In the genomic region with DNA sequence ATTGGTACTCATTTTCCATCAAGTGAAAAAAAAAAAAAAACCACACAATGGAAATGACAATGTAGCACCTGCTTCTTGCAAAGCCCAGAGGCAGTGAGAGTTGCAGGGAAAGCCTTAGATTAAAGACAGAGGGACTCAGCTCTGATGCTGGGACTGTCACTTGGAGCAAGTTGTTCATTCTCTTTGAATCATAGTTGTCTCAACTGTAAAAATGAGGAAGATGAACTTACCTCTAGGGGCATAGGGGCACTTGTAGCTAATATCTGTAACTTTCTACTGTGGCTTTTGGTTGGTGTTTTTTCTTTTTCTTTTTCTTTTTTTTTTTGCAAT, we compare ENCODE assay signal across 26 cellular contexts.
A peak's percentile ranks its signal among the peaks of the same experiment; 100 is the strongest.
DNase-seq lines count a peak whose midpoint lies in the region; TF ChIP-seq lines count a peak whose summit lies in the region.
"Had no signal": no experiment of that assay in that cellular context is flagged by ENCODE, and none has a peak within 500 bp of the region (broad histone marks: within the 10 kb centered on the region; RNA-seq: fewer than 3 reads in every experiment).

No MANE protein-coding gene starts in this region.

- peak; percentile 2 for DNase-seq in NCI-H2029 treated with DMSO at 0.1 percent for 48 hours (lab: John Stamatoyannopoulos, UW)
- DNase-seq in NCI-H2029 (lab: John Stamatoyannopoulos, UW), result no peak
- DNase-seq in OCI-LY7 (ENCODE audit: low spot score), result peak; percentile 11
- no peak for DNase-seq in Caco-2
- no peak for DNase-seq in HAP-1 (ENCODE audit: low spot score in 2 of 2)
- DNase-seq in NOMO-1 treated with DMSO at 0.1 percent for 48 hours (lab: John Stamatoyannopoulos, UW; ENCODE audit: unreplicated experiment), result no peak
- DNase-seq: activated CD4-positive, alpha-beta T cell treated with anti-CD3 and anti-CD28 coated beads for 48 hours; activated naive CD4-positive, alpha-beta T cell; activated T-cell treated with anti-CD3 and anti-CD28 coated beads, Interleukin-2, amount 50 U/mL, for 4 hours; BE2C; DND-41; effector memory CD4-positive, alpha-beta T cell; HFFc6; left cardiac atrium; mesenchymal stem cell; naive thymus-derived CD4-positive, alpha-beta T cell; NCI-H187; stimulated activated CD4-positive, alpha-beta T cell treated with anti-CD3 and anti-CD28 coated beads, Interleukin-2, amount 100 ng/mL, for 48 hours; T-helper 2 cell; upper lobe of right lung had no signal

- BruUV-seq in OCI-LY7 (replicated peaks; lab: Mats Ljungman, UMichigan) (no TSS peak), Caco-2 (replicated peaks; lab: Mats Ljungman, UMichigan) (no TSS peak)

- H3K9me3 Mint-ChIP-seq in Caco-2 (ENCODE audit: unreplicated experiment), result no peaks in the 10 kb centered on the region
- H3K9me3 Mint-ChIP-seq: activated T-cell treated with anti-CD3 and anti-CD28 coated beads, Interleukin-2, amount 50 U/mL, for 4 hours; brain; HFFc6; IgD-negative memory B cell; naive thymus-derived CD4-positive, alpha-beta T cell; stimulated activated effector memory CD8-positive, alpha-beta T cell treated with anti-CD3 and anti-CD28 coated beads, Interleukin-12 subunit alpha, Interleukin-12 subunit beta, amount 100 ng/mL, for 72 hours had no signal

- H3K27me3 ChIP-seq in neuron (ENCODE audit: insufficient read depth, low read length), result no peaks in the 10 kb centered on the region
- no peaks in the 10 kb centered on the region for H3K27me3 ChIP-seq in Caco-2 (replicated peaks; ENCODE audit: control insufficient read depth, insufficient read depth, low read length)
- no peaks in the 10 kb centered on the region for H3K27me3 ChIP-seq in HAP-1 (ENCODE audit: low read depth)
- H3K27me3 ChIP-seq: BE2C, heart right ventricle, upper lobe of right lung had no signal

- H3K4me1 ChIP-seq in OCI-LY7 (ENCODE audit: insufficient read depth, low read length, poor library complexity, severe bottlenecking) (no peaks in the 10 kb centered on the region), neuron (ENCODE audit: insufficient read depth, low read length) (no peaks in the 10 kb centered on the region), Caco-2 (peaks cover under 1% of the 10 kb centered on the region; the same call in 1 of the 2 replicates), HAP-1 (peaks cover 11% of the 10 kb centered on the region)
- H3K4me1 ChIP-seq: BE2C, upper lobe of right lung had no signal

- H3K36me3 ChIP-seq in OCI-LY7 (ENCODE audit: insufficient read depth, low read length), result no peaks in the 10 kb centered on the region
- H3K36me3 ChIP-seq in neuron (ENCODE audit: insufficient read depth, low read length), result no peaks in the 10 kb centered on the region
- H3K36me3 ChIP-seq in Caco-2 (ENCODE audit: control insufficient read depth, insufficient read depth, low read length), result no peaks in the 10 kb centered on the region
- no peaks in the 10 kb centered on the region; the same call in 1 of the 2 replicates for H3K36me3 ChIP-seq in HAP-1 (replicated peaks)
- H3K36me3 ChIP-seq: BE2C, upper lobe of right lung had no signal

- TF ChIP-seq CTCF in GM12874 (IDR thresholded peaks at IDR 0.05; ENCODE audit: insufficient read depth, low read depth, low read length) (0 out of 2 replicates have a peak, but pooled peaks have one; percentile 2), OCI-LY7 (conservative IDR thresholded peaks at IDR 0.05; ENCODE audit: low read length) (peak; percentile 15; the same call in 1 of the 2 replicates), Caco-2 (IDR thresholded peaks at IDR 0.05; ENCODE audit: insufficient read depth in 1 of 2, low read depth in 1 of 2, low read length in 1 of 2, severe bottlenecking in 1 of 2, unreplicated experiment in 1 of 2) (no peak)

- no peaks in the 10 kb centered on the region for H3K9me2 ChIP-seq in OCI-LY7 (ENCODE audit: insufficient read depth, low read length)

- H2AFZ ChIP-seq in OCI-LY7 (ENCODE audit: low read length), result no peak overlapping the region; the same call in 1 of the 2 replicates
- H2AFZ ChIP-seq in neuron (ENCODE audit: low read depth, low read length), result peak overlapping the region; percentile 40

- no peaks in the 10 kb centered on the region for H3K36me3 Mint-ChIP-seq in Caco-2 (ENCODE audit: insufficient read depth, unreplicated experiment)
- H3K36me3 Mint-ChIP-seq: brain; stimulated activated effector memory CD8-positive, alpha-beta T cell treated with anti-CD3 and anti-CD28 coated beads, Interleukin-12 subunit alpha, Interleukin-12 subunit beta, amount 100 ng/mL, for 72 hours had no signal

- H3K27ac ChIP-seq in OCI-LY7 (ENCODE audit: low read depth, low read length, poor library complexity, severe bottlenecking), result no peak overlapping the region
- H3K27ac ChIP-seq: upper lobe of right lung had no signal

- no peaks in the 10 kb centered on the region for H3K27me3 Mint-ChIP-seq in Caco-2 (ENCODE audit: insufficient read depth, unreplicated experiment)
- H3K27me3 Mint-ChIP-seq: brain; IgD-negative memory B cell; naive thymus-derived CD4-positive, alpha-beta T cell had no signal

- H3K9me3 ChIP-seq in OCI-LY7 (ENCODE audit: low read length), result no peaks in the 10 kb centered on the region
- no peaks in the 10 kb centered on the region for H3K9me3 ChIP-seq in neuron (ENCODE audit: low read length)
- no peaks in the 10 kb centered on the region for H3K9me3 ChIP-seq in Caco-2
- no peaks in the 10 kb centered on the region for H3K9me3 ChIP-seq in HAP-1
- H3K9me3 ChIP-seq: BE2C, heart right ventricle, upper lobe of right lung had no signal

- H4K20me1 ChIP-seq in OCI-LY7 (ENCODE audit: insufficient read depth, low read length), result no peaks in the 10 kb centered on the region

- H3K27ac Mint-ChIP-seq in Caco-2 (ENCODE audit: unreplicated experiment), result no peak overlapping the region
- H3K27ac Mint-ChIP-seq: HFFc6; IgD-negative memory B cell; stimulated activated effector memory CD8-positive, alpha-beta T cell treated with anti-CD3 and anti-CD28 coated beads, Interleukin-12 subunit alpha, Interleukin-12 subunit beta, amount 100 ng/mL, for 72 hours had no signal

- intact Hi-C loops in OCI-LY7 (cut with micrococcal nuclease; ENCODE audit: unreplicated experiment), result no loop called here
- intact Hi-C loops in Caco-2 (cut with micrococcal nuclease; ENCODE audit: unreplicated experiment), result no loop called here

- no peak overlapping the region for H3K4me3 ChIP-seq in OCI-LY7 (ENCODE audit: low read depth, low read length, poor library complexity, severe bottlenecking)
- no peak overlapping the region for H3K4me3 ChIP-seq in neuron (ENCODE audit: low read length)
- no peak overlapping the region for H3K4me3 ChIP-seq in Caco-2 (ENCODE audit: low read depth, low read length)
- H3K4me3 ChIP-seq in HAP-1, result no peak overlapping the region
- H3K4me3 ChIP-seq: heart right ventricle, upper lobe of right lung had no signal

- in situ Hi-C loops in HAP-1 (cut with MboI; ENCODE audit: low sequenced_read_pairs), result no loop called here

- no peak overlapping the region for H3K4me2 ChIP-seq in OCI-LY7 (ENCODE audit: low read length)

- POLR2A ChIA-PET in OCI-LY7 (lab: Charles Lee) (interaction anchor here (0.7 kb wide), 2 partner anchors 9 to 166 kb away, joined by 3 to 4 read pairs; no protein-coding TSS in a partner anchor), Caco-2 (lab: Charles Lee) (no interaction called here)

- no peaks in the 10 kb centered on the region for H3K4me1 Mint-ChIP-seq in Caco-2 (ENCODE audit: low read depth, unreplicated experiment)
- H3K4me1 Mint-ChIP-seq: IgD-negative memory B cell had no signal

- no peak overlapping the region for H3K4me3 Mint-ChIP-seq in Caco-2 (ENCODE audit: unreplicated experiment)
- H3K4me3 Mint-ChIP-seq: activated T-cell treated with anti-CD3 and anti-CD28 coated beads, Interleukin-2, amount 50 U/mL, for 4 hours; HFFc6; naive thymus-derived CD4-positive, alpha-beta T cell; stimulated activated effector memory CD8-positive, alpha-beta T cell treated with anti-CD3 and anti-CD28 coated beads, Interleukin-12 subunit alpha, Interleukin-12 subunit beta, amount 100 ng/mL, for 72 hours had no signal

- CTCF ChIA-PET in OCI-LY7 (lab: Charles Lee; ENCODE audit: unreplicated experiment) (no interaction called here), Caco-2 (lab: Charles Lee) (interaction anchor here (0.6 kb wide), 1 partner anchor 111 kb away, joined by 3 read pairs; no protein-coding TSS in a partner anchor)

- H3K79me2 ChIP-seq in OCI-LY7 (ENCODE audit: insufficient read depth, low read depth, low read length), result no peaks in the 10 kb centered on the region

Comparison
In these comparisons a context has a peak if more than half of its experiments do, and no peak if none do; other contexts are left out.
1. DNase-seq: peak in NCI-H2029 treated with DMSO at 0.1 percent for 48 hours (single experiment) and OCI-LY7 (single experiment); none in NCI-H2029 (single experiment), Caco-2 (0 of 2), HAP-1 (0 of 2) and NOMO-1 treated with DMSO at 0.1 percent for 48 hours (single experiment).
2. CTCF ChIP-seq: peak in GM12874 (single experiment) and OCI-LY7 (single experiment); none in Caco-2 (0 of 2).